In the genomic region with DNA sequence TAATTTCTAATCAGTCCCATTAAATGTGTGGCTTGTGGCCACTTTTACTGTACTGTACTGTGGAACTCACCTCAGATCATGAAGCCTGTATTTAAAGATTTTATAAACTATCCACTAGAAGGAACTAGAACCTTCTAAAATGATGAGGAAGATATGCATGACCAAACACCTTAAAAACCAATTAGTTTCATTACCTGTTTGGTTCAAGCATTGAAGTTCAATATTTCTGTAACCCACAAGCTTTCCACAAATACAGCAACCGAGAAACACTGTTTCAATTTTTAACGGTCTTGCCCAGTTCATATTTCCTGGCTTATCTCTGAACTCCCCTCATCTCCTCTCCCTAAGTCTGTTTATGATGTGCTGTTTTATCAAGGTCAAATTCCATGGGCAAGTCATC, we compare ENCODE assay signal across 14 cellular contexts.
A peak's percentile ranks its signal among the peaks of the same experiment; 100 is the strongest.
DNase-seq lines count a peak whose midpoint lies in the region; ATAC-seq, FAIRE-seq and TF ChIP-seq lines count a peak whose summit lies in the region.
"Had no signal": no experiment of that assay in that cellular context is flagged by ENCODE, and none has a peak within 500 bp of the region (broad histone marks: within the 10 kb centered on the region; RNA-seq: fewer than 3 reads in every experiment).

No MANE protein-coding gene starts in this region.

- DNase-seq in GM19239 (ENCODE audit: insufficient read length, low spot score) (no peak), A172 (ENCODE audit: low spot score) (no peak), WERI-Rb-1 (no peak), T-helper 9 cell (no peak)
- DNase-seq in activated CD8-positive, alpha-beta memory T cell treated with anti-CD3 and anti-CD28 coated beads for 24 hours = no peak
- DNase-seq: DMS53, NCI-H2029, right cardiac atrium, T1000 had no signal

- ATAC-seq in HG02571 (IDR thresholded peaks at IDR 0.05; ENCODE audit: unreplicated experiment) (peak; percentile 69), HG03196 (IDR thresholded peaks at IDR 0.05; ENCODE audit: unreplicated experiment) (peak; percentile 81)
- ATAC-seq: K562, right cardiac atrium had no signal

- no peak overlapping the region for H3K27ac ChIP-seq in WERI-Rb-1
- H3K27ac ChIP-seq: hepatocyte had no signal

- FAIRE-seq in GM19239 (lab: Jason Lieb, UNC) = peak; percentile 97
- FAIRE-seq: K562, RCC 7860 had no signal

- H3K4me3 ChIP-seq in WERI-Rb-1 (ENCODE audit: low read depth, low read length) = no peak overlapping the region
- H3K4me3 ChIP-seq: hepatocyte, K562 had no signal

- H3K27me3 ChIP-seq in WERI-Rb-1 (ENCODE audit: insufficient read depth, low read depth, severe bottlenecking) = no peaks in the 10 kb centered on the region
- H3K27me3 ChIP-seq: hepatocyte had no signal

- no peak for TF ChIP-seq CTCF in WERI-Rb-1 (IDR thresholded peaks at IDR 0.05; ENCODE audit: low read depth, low read length)

- H3K9me3 ChIP-seq in WERI-Rb-1 (ENCODE audit: severe bottlenecking) = peaks cover 9% of the 10 kb centered on the region

- no peaks in the 10 kb centered on the region for H3K36me3 ChIP-seq in WERI-Rb-1
